In the genomic region with DNA sequence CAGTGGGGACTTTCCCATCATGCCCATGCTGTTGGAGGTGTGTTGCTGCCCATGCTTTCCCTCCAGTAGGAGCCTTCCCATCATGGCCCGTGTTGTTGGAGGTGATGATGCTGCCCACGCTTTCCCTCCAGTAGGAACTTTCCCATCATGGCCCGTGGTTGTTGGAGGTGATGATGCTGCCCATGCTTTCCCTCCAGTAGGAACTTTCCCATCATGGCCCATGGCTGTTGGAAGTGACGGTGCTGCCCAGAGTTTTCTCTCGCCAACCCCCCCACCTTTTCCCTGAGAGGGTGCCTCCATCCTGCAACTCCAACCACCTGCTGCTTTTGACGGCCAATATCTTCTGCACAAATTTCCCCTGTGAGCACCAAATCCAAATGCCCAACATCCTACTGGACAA, we compare ENCODE assay signal across 20 cellular contexts.
DNase-seq lines count a peak whose midpoint lies in the region; ATAC-seq and TF ChIP-seq lines count a peak whose summit lies in the region.
"Had no signal": no experiment of that assay in that cellular context is flagged by ENCODE, and none has a peak within 500 bp of the region (broad histone marks: within the 10 kb centered on the region; RNA-seq: fewer than 3 reads in every experiment).

No MANE protein-coding gene starts in this region.

- intact Hi-C loops in IMR-90 (cut with micrococcal nuclease): no loop called here
- intact Hi-C loops in Panc1 (cut with micrococcal nuclease; ENCODE audit: unreplicated experiment): no loop called here
- intact Hi-C loops in sciatic nerve (cut with DNase I): loop anchor here (10.0 kb wide), 1 partner anchor 958 kb away; no protein-coding TSS in a partner anchor

- peak overlapping the region; percentile 36; the same call in 1 of the 2 replicates for H2BK20ac ChIP-seq in IMR-90 (ENCODE audit: low read depth, low read length)

- H2AK5ac ChIP-seq in IMR-90 (ENCODE audit: low read depth, low read length): peak overlapping the region; percentile 84; the same call in 1 of the 2 replicates

- POLR2A ChIA-PET in IMR-90 (lab: Charles Lee; ENCODE audit: unreplicated experiment) (no interaction called here), Panc1 (lab: Charles Lee) (no interaction called here)

- peaks cover 70% of the 10 kb centered on the region for H3K4me1 Mint-ChIP-seq in endothelial cell (ENCODE audit: unreplicated experiment)

- no peak for DNase-seq in IMR-90
- no peak for DNase-seq in Panc1 (ENCODE audit: low read depth, low spot score)
- DNase-seq in endothelial cell (ENCODE audit: low spot score): no peak
- DNase-seq in sciatic nerve (ENCODE audit: low spot score): peak; percentile 40
- no peak for DNase-seq in C1 segment of cervical spinal cord (lab: John Stamatoyannopoulos, UW)
- no peak for DNase-seq in germinal center (ENCODE audit: low spot score)
- DNase-seq in NCI-H526 treated with DMSO at 0.1 percent for 48 hours (lab: John Stamatoyannopoulos, UW): no peak
- DNase-seq: CD4-positive, alpha-beta T cell; COR-L47; DMS79; GOT3; NCI-H1105; NCI-H146; NCI-H2029; NCI-H2227 treated with DMSO at 0.1 percent for 48 hours; NCI-H510A; NCI-H774; NK-92 treated with Interleukin-12 subunit alpha and Interleukin-12 subunit beta, amount 100 ng/mL, for 24 hours had no signal

- H3K9ac ChIP-seq in IMR-90 (ENCODE audit: low read depth, low read length): no peak overlapping the region
- H3K9ac ChIP-seq: KMS-11 had no signal

- no peak overlapping the region for H3K27ac Mint-ChIP-seq in endothelial cell (ENCODE audit: unreplicated experiment)
- H3K27ac Mint-ChIP-seq: CD4-positive, alpha-beta T cell had no signal

- H3K36me3 ChIP-seq in IMR-90 (ENCODE audit: control insufficient read depth, insufficient read depth, low read length) (no peaks in the 10 kb centered on the region), Panc1 (ENCODE audit: control insufficient read depth, insufficient read depth, low read length) (no peaks in the 10 kb centered on the region)

- H3K18ac ChIP-seq in IMR-90 (ENCODE audit: low read depth, low read length): no peak overlapping the region

- TF ChIP-seq POLR2A in IMR-90 (IDR thresholded peaks at IDR 0.05; ENCODE audit: low read depth, low read length): no peak

- no peak overlapping the region for H2AK9ac ChIP-seq in IMR-90 (replicated peaks; ENCODE audit: low read depth, low read length, poor library complexity)

- H3K56ac ChIP-seq in IMR-90 (ENCODE audit: extremely low read depth, insufficient read depth, low read length): no peak overlapping the region

- in situ Hi-C loops in IMR-90 (cut with MboI; ENCODE audit: low sequenced_read_pairs): no loop called here
- in situ Hi-C loops in Panc1 (cut with HindIII; ENCODE audit: low pct_unique_long_range_greater_than_20kb, low sequenced_read_pairs): no loop called here

- peak overlapping the region; percentile 71; the same call in 1 of the 2 replicates for H2BK120ac ChIP-seq in IMR-90 (ENCODE audit: low read depth, low read length)

- H3K4me1 ChIP-seq in IMR-90 (ENCODE audit: control insufficient read depth, insufficient read depth, low read length) (peaks cover 26% of the 10 kb centered on the region), Panc1 (ENCODE audit: control insufficient read depth, insufficient read depth, low read length) (peaks cover 46% of the 10 kb centered on the region)

- H3K27ac ChIP-seq in IMR-90 (ENCODE audit: insufficient read depth, low read length) (no peak overlapping the region), Panc1 (ENCODE audit: low read length) (peak overlapping the region; percentile 85)
- H3K27ac ChIP-seq: KMS-11 had no signal

- H3K14ac ChIP-seq in IMR-90 (replicated peaks; ENCODE audit: low read depth, low read length): no peak overlapping the region

- peaks cover 18% of the 10 kb centered on the region for H3K9me1 ChIP-seq in IMR-90 (ENCODE audit: insufficient read depth, low read length)

- H3K4me3 Mint-ChIP-seq in endothelial cell (ENCODE audit: unreplicated experiment): peak overlapping the region; percentile 5
- H3K4me3 Mint-ChIP-seq: CD4-positive, alpha-beta T cell had no signal

- H3K9me3 Mint-ChIP-seq in endothelial cell (ENCODE audit: unreplicated experiment): no peaks in the 10 kb centered on the region
- H3K9me3 Mint-ChIP-seq: CD4-positive, alpha-beta T cell had no signal

- H3K9me3 ChIP-seq in IMR-90 (ENCODE audit: control insufficient read depth, insufficient read depth, low read length) (no peaks in the 10 kb centered on the region), Panc1 (ENCODE audit: control insufficient read depth, insufficient read depth, low read depth, low read length) (peaks cover 6% of the 10 kb centered on the region; the same call in 1 of the 2 replicates)

- H3K27me3 ChIP-seq in IMR-90 (ENCODE audit: control insufficient read depth, insufficient read depth, low read length) (no peaks in the 10 kb centered on the region), Panc1 (ENCODE audit: control insufficient read depth, insufficient read depth, low read length) (no peaks in the 10 kb centered on the region)

- H3K23ac ChIP-seq in IMR-90 (ENCODE audit: low read depth, low read length): no peak overlapping the region

- peak overlapping the region; percentile 32; the same call in 1 of the 2 replicates for H4K91ac ChIP-seq in IMR-90 (ENCODE audit: insufficient read depth, low read depth, low read length)

- 0 out of 3 replicates have a peak overlapping the region, but pooled peaks have one; percentile 13 for H2BK15ac ChIP-seq in IMR-90 (ENCODE audit: low read depth, low read length)

- no peaks in the 10 kb centered on the region for H3K36me3 Mint-ChIP-seq in endothelial cell (ENCODE audit: low read depth, unreplicated experiment)

- H3K4ac ChIP-seq in IMR-90 (ENCODE audit: low read depth, low read length): 0 out of 2 replicates have a peak overlapping the region, but pooled peaks have one; percentile 31

- CTCF ChIA-PET in IMR-90 (lab: Yijun Ruan, JAX): no interaction called here
- CTCF ChIA-PET in Panc1 (lab: Charles Lee): no interaction called here

- ATAC-seq in IMR-90 (ENCODE audit: low read depth) (no peak), Panc1 (no peak), sciatic nerve (no peak)
- ATAC-seq: HCT116 had no signal

- dilution Hi-C loops in IMR-90 (cut with HindIII; ENCODE audit: low sequenced_read_pairs, unreplicated experiment): no loop called here

- no peak for TF ChIP-seq RAD21 in IMR-90 (IDR thresholded peaks at IDR 0.05; ENCODE audit: low read length)

- H2AFZ ChIP-seq in IMR-90 (replicated peaks; ENCODE audit: low read length, poor library complexity): no peak overlapping the region

- no peak overlapping the region for H3K4me2 ChIP-seq in IMR-90 (ENCODE audit: low read depth, low read length)
- H3K4me2 ChIP-seq: KMS-11 had no signal

- TF ChIP-seq CTCF in IMR-90 (conservative IDR thresholded peaks at IDR 0.05; ENCODE audit: low read depth, low read length) (no peak), Panc1 (IDR thresholded peaks at IDR 0.05) (no peak), endothelial cell (IDR thresholded peaks at IDR 0.05; ENCODE audit: unreplicated experiment) (no peak)

- no TSS peak for BruUV-seq in IMR-90 (replicated peaks; lab: Mats Ljungman, UMichigan)
- no TSS peak for BruUV-seq in Panc1 (replicated peaks; lab: Mats Ljungman, UMichigan)

- no peak overlapping the region for H2BK5ac ChIP-seq in IMR-90 (ENCODE audit: low read depth, low read length, poor library complexity, severe bottlenecking)

- H4K20me1 ChIP-seq in IMR-90 (ENCODE audit: insufficient read depth, low read length): no peaks in the 10 kb centered on the region

- H3K79me1 ChIP-seq in IMR-90 (ENCODE audit: low read depth in 1 of 2, low read length in 2 of 2): no peaks in the 10 kb centered on the region

- peaks cover 9% of the 10 kb centered on the region for H3K27me3 Mint-ChIP-seq in endothelial cell (ENCODE audit: unreplicated experiment)
- H3K27me3 Mint-ChIP-seq: CD4-positive, alpha-beta T cell had no signal

- H4K5ac ChIP-seq in IMR-90 (ENCODE audit: low read depth, low read length): no peak overlapping the region

- H3K4me3 ChIP-seq in IMR-90 (ENCODE audit: insufficient read depth, low read depth, low read length): no peak overlapping the region
- no peak overlapping the region for H3K4me3 ChIP-seq in Panc1 (ENCODE audit: low read depth in 2 of 2, low read length in 2 of 2)

- 100% methylated on average over 3 of the region's 6 CpGs; no CpG with 5 or more reads in 1 of the 2 experiments for WGBS in IMR-90 (ENCODE audit: extremely low coverage in 2 of 2, insufficient read length in 1 of 2), 2 experiments

- no peak overlapping the region for H4K8ac ChIP-seq in IMR-90 (ENCODE audit: low read depth in 2 of 2, low read length in 2 of 2)

TF ChIP-seq in IMR-90, 13 proteins besides CTCF, POLR2A, EP300 and RAD21 (continues in another document):
- TF ChIP-seq MAZ (IDR thresholded peaks at IDR 0.05; ENCODE audit: borderline replicate concordance, low read depth, low read length) (no peak), CHD1 (IDR thresholded peaks at IDR 0.05; ENCODE audit: low read depth, low read length) (no peak), SMC3 (IDR thresholded peaks at IDR 0.05; ENCODE audit: low read depth, low read length) (no peak), RCOR1 (IDR thresholded peaks at IDR 0.05; ENCODE audit: insufficient replicate concordance, low read length) (no peak), BHLHE40 (IDR thresholded peaks at IDR 0.05; ENCODE audit: low read depth, low read length) (no peak), NFE2L2 (IDR thresholded peaks at IDR 0.05; ENCODE audit: low read depth, low read length) (no peak), MAFK (IDR thresholded peaks at IDR 0.05; ENCODE audit: low read depth, low read length) (no peak), CEBPB (IDR thresholded peaks at IDR 0.05; ENCODE audit: low read depth, low read length) (no peak), MXI1 (IDR thresholded peaks at IDR 0.05; ENCODE audit: borderline replicate concordance, low read depth, low read length) (no peak)
- TF ChIP-seq, protein P1, sequence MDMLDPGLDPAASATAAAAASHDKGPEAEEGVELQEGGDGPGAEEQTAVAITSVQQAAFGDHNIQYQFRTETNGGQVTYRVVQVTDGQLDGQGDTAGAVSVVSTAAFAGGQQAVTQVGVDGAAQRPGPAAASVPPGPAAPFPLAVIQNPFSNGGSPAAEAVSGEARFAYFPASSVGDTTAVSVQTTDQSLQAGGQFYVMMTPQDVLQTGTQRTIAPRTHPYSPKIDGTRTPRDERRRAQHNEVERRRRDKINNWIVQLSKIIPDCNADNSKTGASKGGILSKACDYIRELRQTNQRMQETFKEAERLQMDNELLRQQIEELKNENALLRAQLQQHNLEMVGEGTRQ (IDR thresholded peaks at IDR 0.05; ENCODE audit: low read depth, low read length): no peak
- TF ChIP-seq, protein P2, sequence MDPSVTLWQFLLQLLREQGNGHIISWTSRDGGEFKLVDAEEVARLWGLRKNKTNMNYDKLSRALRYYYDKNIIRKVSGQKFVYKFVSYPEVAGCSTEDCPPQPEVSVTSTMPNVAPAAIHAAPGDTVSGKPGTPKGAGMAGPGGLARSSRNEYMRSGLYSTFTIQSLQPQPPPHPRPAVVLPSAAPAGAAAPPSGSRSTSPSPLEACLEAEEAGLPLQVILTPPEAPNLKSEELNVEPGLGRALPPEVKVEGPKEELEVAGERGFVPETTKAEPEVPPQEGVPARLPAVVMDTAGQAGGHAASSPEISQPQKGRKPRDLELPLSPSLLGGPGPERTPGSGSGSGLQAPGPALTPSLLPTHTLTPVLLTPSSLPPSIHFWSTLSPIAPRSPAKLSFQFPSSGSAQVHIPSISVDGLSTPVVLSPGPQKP (IDR thresholded peaks at IDR 0.05; ENCODE audit: borderline replicate concordance, low read depth, low read length): no peak
